In the genomic region with DNA sequence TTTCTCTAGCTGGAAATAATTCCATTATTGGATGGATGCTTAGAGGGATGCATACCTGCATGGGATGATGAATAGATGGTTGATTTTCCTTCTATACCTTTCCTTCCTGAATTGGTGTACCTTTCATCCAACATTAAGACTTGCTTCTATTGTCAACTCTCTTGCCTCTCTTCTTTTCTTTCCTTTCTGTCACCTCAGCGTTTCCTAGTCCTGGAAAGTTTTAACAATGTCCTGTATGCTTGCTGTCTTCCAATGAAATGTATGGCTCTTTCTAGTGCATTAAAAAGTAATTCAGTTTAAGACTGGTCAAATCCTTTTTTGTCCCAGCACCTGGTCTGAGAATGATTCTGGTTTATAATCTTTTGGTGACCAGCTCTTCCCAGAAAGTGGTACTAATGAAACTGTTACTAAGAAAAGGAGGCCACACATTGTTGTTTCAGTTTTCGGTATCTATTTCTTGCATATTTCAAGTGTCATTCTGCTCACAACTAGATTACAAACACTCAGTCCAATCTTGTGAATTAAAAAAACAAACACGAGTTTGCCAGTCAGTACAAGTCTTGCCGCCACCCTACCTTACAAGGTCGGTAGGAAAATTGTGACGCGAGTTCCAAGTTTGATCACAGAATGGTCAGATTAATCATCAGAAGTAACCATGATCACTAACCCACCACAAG, we compare ENCODE assay signal across 11 cellular contexts. TPM values are rescaled to one million over a fixed set of nuclear protein-coding genes. Genes with fewer than 3 reads are reported as not detected.
DNase-seq lines count a peak whose midpoint lies in the region; ATAC-seq and TF ChIP-seq lines count a peak whose summit lies in the region.
"Had no signal": no experiment of that assay in that cellular context is flagged by ENCODE, and none has a peak within 500 bp of the region (broad histone marks: within the 10 kb centered on the region; RNA-seq: fewer than 3 reads in every experiment).

No MANE protein-coding gene starts in this region.

- 24 to 54% (median 40%) methylated on average over 7 of the region's 7 CpGs for WGBS in stomach, 5 donors

- H3K4me1 Mint-ChIP-seq in HFFc6 (ENCODE audit: low read depth), result 0 out of 2 replicates have a peak, but pooled peaks cover 5% of the 10 kb centered on the region

- H3F3A ChIP-seq in SU-DHL-6 (ENCODE audit: insufficient read depth), result peaks cover 66% of the 10 kb centered on the region

- no peaks in the 10 kb centered on the region for H4K20me1 ChIP-seq in SU-DHL-6 (ENCODE audit: low read depth, low read length)

- H3K79me2 ChIP-seq in SU-DHL-6 (ENCODE audit: insufficient read depth, low read length), result peaks cover 100% of the 10 kb centered on the region

- H3K9me2 ChIP-seq in SU-DHL-6 (replicated peaks; ENCODE audit: insufficient read depth, low read length), result no peaks in the 10 kb centered on the region

- no peaks in the 10 kb centered on the region for H3K9me3 ChIP-seq in SU-DHL-6 (ENCODE audit: insufficient read depth, low read length)
- no peaks in the 10 kb centered on the region for H3K9me3 ChIP-seq in stomach
- H3K9me3 ChIP-seq: BE2C had no signal

- no peak overlapping the region for H2AFZ ChIP-seq in SU-DHL-6 (ENCODE audit: low read depth, low read length, severe bottlenecking)

- DNase-seq in stimulated activated CD4-positive, alpha-beta T cell treated with anti-CD3 and anti-CD28 coated beads, Interleukin-15, amount 100 ng/mL, for 24 hours, result peak; percentile 56
- no peak for DNase-seq in stimulated activated CD4-positive, alpha-beta T cell treated with anti-CD3 and anti-CD28 coated beads, Interleukin-4, amount 100 ng/mL, for 4 hours
- no peak for DNase-seq in stomach
- DNase-seq in activated effector memory CD4-positive, alpha-beta T cell treated with Interleukin-2 at 50 U/mL for 16 hours, result no peak
- DNase-seq in HFFc6, result no peak
- DNase-seq in UCSD-AML1 (lab: John Stamatoyannopoulos, UW; ENCODE audit: unreplicated experiment), result no peak
- DNase-seq: BE2C, dermis blood vessel endothelial cell, KG1 had no signal

- H3K27ac Mint-ChIP-seq in HFFc6, result no peak overlapping the region

- H3K27me3 ChIP-seq in SU-DHL-6 (ENCODE audit: low read length), result no peaks in the 10 kb centered on the region
- no peaks in the 10 kb centered on the region for H3K27me3 ChIP-seq in stomach

- no peaks in the 10 kb centered on the region for H3K36me3 Mint-ChIP-seq in HFFc6 (ENCODE audit: low read depth)

- intact Hi-C loops in stomach (cut with DNase I; ENCODE audit: low total_unique reads), result no loop called here

- no peaks in the 10 kb centered on the region for H3K9me3 Mint-ChIP-seq in HFFc6

- H3K9ac ChIP-seq in SU-DHL-6 (ENCODE audit: low read length), result peak overlapping the region; percentile 44

- peak; percentile 31 for ATAC-seq in HG02798 (IDR thresholded peaks at IDR 0.05; ENCODE audit: poor library complexity, unreplicated experiment)

- H3K4me2 ChIP-seq in SU-DHL-6 (ENCODE audit: low read depth, low read length, poor library complexity, severe bottlenecking), result peak overlapping the region; percentile 70

- H3K36me3 ChIP-seq in SU-DHL-6 (ENCODE audit: low read length) (0 out of 2 replicates have a peak, but pooled peaks cover 3% of the 10 kb centered on the region), stomach (no peaks in the 10 kb centered on the region)
- H3K36me3 ChIP-seq: BE2C had no signal

- H3K4me3 ChIP-seq in SU-DHL-6 (ENCODE audit: insufficient read depth, low read length, poor library complexity, severe bottlenecking) (peak overlapping the region; percentile 11), stomach (no peak overlapping the region)

- TF ChIP-seq CTCF in SU-DHL-6 (IDR thresholded peaks at IDR 0.05; ENCODE audit: insufficient read depth, low read length, poor library complexity, severe bottlenecking) (no peak), stomach (IDR thresholded peaks at IDR 0.05) (no peak), HFFc6 (IDR thresholded peaks at IDR 0.05) (no peak)

- peaks cover 13% of the 10 kb centered on the region for H3K27me3 Mint-ChIP-seq in HFFc6 (ENCODE audit: insufficient read depth)

- TF ChIP-seq POLR2A in stomach (IDR thresholded peaks at IDR 0.05), result no peak

- H3K27ac ChIP-seq in SU-DHL-6 (ENCODE audit: low read depth, low read length) (peak overlapping the region; percentile 94), stomach (peak overlapping the region in 3 of 5 donors; percentile 9 to 66 (median 26))

- no peak overlapping the region for H3K4me3 Mint-ChIP-seq in HFFc6

- no peak for TF ChIP-seq EP300 in stomach (IDR thresholded peaks at IDR 0.05)

- H3K4me1 ChIP-seq in stomach, result peaks cover 11 to 23% (median 12%) of the 10 kb centered on the region in 4 donors
- H3K4me1 ChIP-seq: BE2C had no signal

RNA-seq across cellular contexts. Expression of gene POU2AF1, which starts 8.0 kb away (rescaled TPM):
- 10 to 100 TPM in 2 of 5 donors, 1 to 10 TPM in 2, not detected in 1; 2.8 to 43.2 (median 14.8) TPM for total RNA-seq in stomach
- polyA plus RNA-seq in stomach, result 10 to 100 TPM in 1 of 3 donors, 1 to 10 TPM in 2; 7.0 to 12.3 (median 8.8) TPM
- total RNA-seq in HFFc6 (2021; fragmentation: NEBNext Ultra II Directional; extraction: Animal tissue kit (Norgen Biotek cat#: 25700)), result not detected
- total RNA-seq: dermis blood vessel endothelial cell had no signal
